17 cellular contexts compared by ENCODE assay signal in the genomic region with DNA sequence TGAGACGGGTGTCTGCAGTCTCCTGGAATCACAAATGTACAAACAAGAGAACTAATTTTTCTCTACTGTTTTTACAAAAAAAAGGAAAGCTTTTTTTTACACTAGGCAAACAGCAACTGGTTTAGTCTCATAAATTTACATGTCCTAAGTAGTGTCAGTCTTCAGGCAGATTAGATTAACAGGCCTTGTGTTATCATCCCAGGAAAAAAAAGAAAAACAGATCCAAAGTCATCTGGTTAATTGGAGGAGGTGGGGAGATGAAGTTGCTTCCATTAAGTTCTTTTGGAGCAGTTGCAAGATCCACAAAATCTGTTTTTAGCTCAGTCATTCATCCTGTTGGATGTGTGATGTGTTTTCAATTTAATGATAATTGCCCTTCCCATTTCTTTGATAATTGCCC.
"Had no signal": no experiment of that assay in that cellular context is flagged by ENCODE, and none has a peak within 500 bp of the region (broad histone marks: within the 10 kb centered on the region; RNA-seq: fewer than 3 reads in every experiment).

No MANE protein-coding gene starts in this region.

- DNase-seq: activated CD4-positive, alpha-beta T cell treated with anti-CD3 and anti-CD28 coated beads, Interleukin-2, amount 50 U/mL, for 1 hour; activated CD4-positive, CD25-positive, alpha-beta regulatory T cell; activated naive CD4-positive, alpha-beta T cell treated with anti-CD3 and anti-CD28 coated beads, Interleukin-2, amount 10 ng/mL, durations not matched to agents 7 days and 5 days; caudate nucleus; effector CD4-positive, alpha-beta T cell; foreskin melanocyte; head of caudate nucleus; left lung; midbrain; nucleus accumbens; sigmoid colon; stimulated activated CD4-positive, alpha-beta T cell treated with anti-CD3 and anti-CD28 coated beads, Interleukin-12 subunit alpha, Interleukin-12 subunit beta, amount 100 ng/mL, for 4 hours; stimulated activated naive CD4-positive, alpha-beta T cell; upper lobe of left lung had no signal

- H3K4me1 Mint-ChIP-seq: activated naive CD4-positive, alpha-beta T cell treated with anti-CD3 and anti-CD28 coated beads, Interleukin-2, amount 10 ng/mL, durations not matched to agents 7 days and 5 days had no signal

- H3K36me3 Mint-ChIP-seq: activated naive CD4-positive, alpha-beta T cell treated with anti-CD3 and anti-CD28 coated beads, Interleukin-2, amount 10 ng/mL, durations not matched to agents 7 days and 5 days had no signal

- H3K27me3 Mint-ChIP-seq: activated naive CD4-positive, alpha-beta T cell treated with anti-CD3 and anti-CD28 coated beads, Interleukin-2, amount 10 ng/mL, durations not matched to agents 7 days and 5 days had no signal

- H3K27ac Mint-ChIP-seq: activated naive CD4-positive, alpha-beta T cell treated with anti-CD3 and anti-CD28 coated beads, Interleukin-2, amount 10 ng/mL, durations not matched to agents 7 days and 5 days; activated T-helper 2 cell treated with anti-CD3 and anti-CD28 coated beads, Interferon-gamma antibody, Interleukin-2, Interleukin-4, amounts not matched to agents 10 μg/mL and 5 μg/mL and 100 μg/mL, durations not matched to agents 14 hours and 24 hours and 36 hours had no signal

- H3K4me3 Mint-ChIP-seq: activated naive CD4-positive, alpha-beta T cell treated with anti-CD3 and anti-CD28 coated beads, Interleukin-2, amount 10 ng/mL, durations not matched to agents 7 days and 5 days had no signal

- H3K27me3 ChIP-seq: left lung, sigmoid colon, suprapubic skin, upper lobe of left lung had no signal

- H3K9me3 Mint-ChIP-seq: activated T-helper 2 cell treated with anti-CD3 and anti-CD28 coated beads, Interferon-gamma antibody, Interleukin-2, Interleukin-4, amounts not matched to agents 10 μg/mL and 5 μg/mL and 100 μg/mL, durations not matched to agents 14 hours and 24 hours and 36 hours had no signal

- H3K4me1 ChIP-seq: sigmoid colon, suprapubic skin had no signal

- H3K4me3 ChIP-seq: coronary artery, left lung, sigmoid colon, suprapubic skin, upper lobe of left lung had no signal

- ATAC-seq: left lung had no signal

- H3K27ac ChIP-seq: coronary artery, left lung, sigmoid colon, suprapubic skin had no signal
